Comparison of ENCODE assay signal across 24 cellular contexts in the genomic region with DNA sequence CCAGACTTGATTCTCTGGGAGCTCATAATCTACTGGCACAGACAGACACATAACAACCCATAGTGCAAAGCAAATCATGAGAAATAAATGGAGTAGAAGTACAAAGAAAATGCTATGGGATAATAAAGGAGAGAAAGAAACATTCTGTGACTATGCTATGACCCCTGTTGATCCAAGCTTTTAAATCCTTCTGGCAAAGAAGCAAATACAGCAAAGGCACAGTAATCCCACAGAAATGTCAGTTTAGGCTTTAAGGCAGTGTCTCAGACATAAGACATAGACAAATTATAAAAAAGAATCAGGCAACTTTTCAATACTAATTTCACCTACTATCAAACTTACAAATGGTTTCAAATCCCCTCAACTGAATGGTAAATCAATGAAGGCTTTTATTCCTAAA.
"Had no signal": no experiment of that assay in that cellular context is flagged by ENCODE, and none has a peak within 500 bp of the region (broad histone marks: within the 10 kb centered on the region; RNA-seq: fewer than 3 reads in every experiment).

No MANE protein-coding gene starts in this region.

- ATAC-seq: activated naive CD8-positive, alpha-beta T cell treated with anti-CD3 and anti-CD28 coated beads, Interleukin-2, amount 50 U/mL, for 24 hours; activated T-helper 17 cell treated with anti-CD3 and anti-CD28 coated beads, Interleukin-2, amount 50 U/mL, for 72 hours; body of pancreas; gastrocnemius medialis; natural killer cell treated with Interleukin-12 subunit alpha and Interleukin-12 subunit beta and Interleukin-15 and Interleukin-18, amount 100 ng/mL, for 72 hours; right lobe of liver; stimulated activated effector memory CD8-positive, alpha-beta T cell treated with anti-CD3 and anti-CD28 coated beads, Interleukin-12 subunit alpha, Interleukin-12 subunit beta, amount 100 ng/mL, for 72 hours; T-helper 17 cell had no signal

- H3K9me3 ChIP-seq: body of pancreas, esophagus muscularis mucosa, gastrocnemius medialis, right lobe of liver, thoracic aorta, vagina had no signal

- H3K4me1 ChIP-seq: body of pancreas, right lobe of liver, vagina had no signal

- H3K4me3 ChIP-seq: body of pancreas, esophagus muscularis mucosa, gastrocnemius medialis, right lobe of liver, skin epidermis, thoracic aorta, vagina had no signal

- H3K27me3 ChIP-seq: body of pancreas, esophagus muscularis mucosa, gastrocnemius medialis, right lobe of liver, vagina had no signal

- H3K36me3 ChIP-seq: gastrocnemius medialis had no signal

- DNase-seq: activated CD4-positive, alpha-beta memory T cell treated with anti-CD3 and anti-CD28 coated beads for 36 hours; activated CD4-positive, alpha-beta T cell treated with anti-CD3 and anti-CD28 coated beads, Interleukin-2, amount 10 ng/mL, durations not matched to agents 24 days and 14 days; activated CD4-positive, CD25-positive, alpha-beta regulatory T cell treated with anti-CD3 and anti-CD28 coated beads, Interleukin-2, amount 50 U/mL, for 72 hours; activated CD8-positive, alpha-beta memory T cell treated with anti-CD3 and anti-CD28 coated beads, Interleukin-2, amount 50 U/mL, for 4 hours; activated naive CD8-positive, alpha-beta T cell treated with anti-CD3 and anti-CD28 coated beads, Interleukin-2, amount 50 U/mL, for 24 hours; activated T-cell treated with anti-CD3 and anti-CD28 coated beads, Interleukin-2, amount 50 U/mL, for 1 hour; aorta; body of pancreas; dermis blood vessel endothelial cell; effector CD4-positive, alpha-beta T cell; gastrocnemius medialis; hippocampal formation; kidney; mesendoderm; right lobe of liver; stimulated activated CD4-positive, alpha-beta T cell treated with anti-CD3 and anti-CD28 coated beads, Interleukin-4, amount 100 ng/mL, for 24 hours; T-helper 17 cell had no signal

- H3K27ac ChIP-seq: body of pancreas, esophagus muscularis mucosa, gastrocnemius medialis, right lobe of liver, skin epidermis, thoracic aorta, vagina had no signal
